Comparison of ENCODE assay signal across 8 cellular contexts in the genomic region with DNA sequence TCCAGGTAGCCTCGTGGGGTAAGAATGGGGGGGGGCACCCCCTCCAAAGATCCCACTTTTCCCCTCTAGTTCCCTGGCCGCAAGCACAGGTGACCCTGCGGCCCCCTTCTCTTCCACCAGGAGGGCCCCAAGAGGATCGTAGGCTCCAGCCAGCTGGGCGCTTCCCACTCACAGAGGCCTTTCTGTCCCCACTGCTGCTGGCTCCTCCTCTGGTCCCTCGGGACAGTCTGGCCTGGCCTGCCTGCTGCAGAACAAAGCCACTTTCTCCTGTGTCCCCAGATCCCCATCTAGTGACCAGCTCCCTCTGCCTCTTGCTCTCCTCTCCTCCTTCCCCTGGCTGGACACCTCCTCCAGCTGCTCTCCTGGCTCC. TPM values are rescaled to one million over a fixed set of nuclear protein-coding genes. Genes with fewer than 3 reads are reported as not detected.
DNase-seq lines count a peak whose midpoint lies in the region; ATAC-seq and TF ChIP-seq lines count a peak whose summit lies in the region.

No MANE protein-coding gene starts in this region.

- no peak overlapping the region for H2AFZ ChIP-seq in fibroblast of lung (ENCODE audit: low read length)

- TF ChIP-seq CTCF in fibroblast of lung (conservative IDR thresholded peaks at IDR 0.05 in 1 of 2, IDR thresholded peaks at IDR 0.05 in 1 of 2; ENCODE audit: low read depth in 1 of 2, low read length in 2 of 2) (peak in 1 of 2 donors; percentile 6), neutrophil (IDR thresholded peaks at IDR 0.05) (no peak)

- H4K20me1 ChIP-seq in fibroblast of lung (ENCODE audit: control insufficient read depth, extremely low read depth, insufficient read depth, low read length): no peaks in the 10 kb centered on the region

- H3K9me3 ChIP-seq in ES-I3 (ENCODE audit: control insufficient read depth, insufficient read depth, low read length): no peaks in the 10 kb centered on the region
- H3K9me3 ChIP-seq in fibroblast of lung (ENCODE audit: control insufficient read depth, insufficient read depth, low read depth, low read length): no peaks in the 10 kb centered on the region
- no peaks in the 10 kb centered on the region for H3K9me3 ChIP-seq in neutrophil

- H3K27ac ChIP-seq in fibroblast of lung (ENCODE audit: insufficient read depth, low read length): no peak overlapping the region
- H3K27ac ChIP-seq in neutrophil: peak overlapping the region; percentile 51

- H3K4me3 ChIP-seq in fibroblast of lung (replicated peaks in 1 of 4; ENCODE audit: control extremely low read depth in 1 of 4, insufficient read depth in 1 of 4, low read depth in 3 of 4, low read length in 4 of 4) (peak overlapping the region in 3 of 4 experiments; percentile 38 to 49 (median 44)), neutrophil (ENCODE audit: low read depth in 1 of 2, low read length in 1 of 2) (peak overlapping the region; percentile 55 to 58)

- H3K9ac ChIP-seq in ES-I3 (ENCODE audit: low read depth, low read length) (peak overlapping the region; percentile 76), fibroblast of lung (ENCODE audit: insufficient read depth, low read length) (no peak overlapping the region)

- DNase-seq in SK-N-DZ (ENCODE audit: low spot score) (peak; percentile 92), fibroblast of lung (ENCODE audit: low read depth in 2 of 2) (no peak), NCI-H2029 treated with DMSO at 0.1 percent for 48 hours (lab: John Stamatoyannopoulos, UW) (no peak)
- no peak for DNase-seq in activated CD4-positive, CD25-positive, alpha-beta regulatory T cell (lab: John Stamatoyannopoulos, UW)

- H3K27me3 ChIP-seq in fibroblast of lung (ENCODE audit: control insufficient read depth, insufficient read depth, low read length): no peaks in the 10 kb centered on the region
- peaks cover 47% of the 10 kb centered on the region for H3K27me3 ChIP-seq in neutrophil

- ATAC-seq in HG02943 (IDR thresholded peaks at IDR 0.05; ENCODE audit: low read depth, unreplicated experiment): peak; percentile 4
- ATAC-seq in GM18867 (IDR thresholded peaks at IDR 0.05; ENCODE audit: unreplicated experiment): no peak

- H3K79me2 ChIP-seq in fibroblast of lung (ENCODE audit: control insufficient read depth, insufficient read depth, low read length): no peaks in the 10 kb centered on the region

- H3K4me2 ChIP-seq in fibroblast of lung (ENCODE audit: extremely low read depth, insufficient read depth, low read length): peak overlapping the region; percentile 82

- no peaks in the 10 kb centered on the region for H3K36me3 ChIP-seq in ES-I3 (ENCODE audit: insufficient read depth, low read length)
- H3K36me3 ChIP-seq in fibroblast of lung (ENCODE audit: control insufficient read depth, insufficient read depth, low read length): no peaks in the 10 kb centered on the region
- H3K36me3 ChIP-seq in neutrophil: no peaks in the 10 kb centered on the region

- H3K4me1 ChIP-seq in ES-I3 (ENCODE audit: insufficient read depth, low read length): peaks cover 13% of the 10 kb centered on the region
- peaks cover 10% of the 10 kb centered on the region for H3K4me1 ChIP-seq in fibroblast of lung (ENCODE audit: control insufficient read depth, extremely low read depth, insufficient read depth, low read length)
- peaks cover 60 to 71% of the 10 kb centered on the region in 2 experiments for H3K4me1 ChIP-seq in neutrophil (ENCODE audit: control insufficient read depth in 1 of 2, insufficient read depth in 1 of 2, low read depth in 1 of 2, low read length in 1 of 2)

RNA-seq across cellular contexts. Expression of a gene that starts 0.5 kb away (rescaled TPM):
- 58.9 and 76.5 TPM in 2 replicates for polyA plus RNA-seq in SK-N-DZ (2014; cell fraction: cytosol; rRNA removed)
- 89.1 and 125 TPM in 2 replicates for polyA plus RNA-seq in SK-N-DZ (2014; cell fraction: nucleus; rRNA removed)
- 0.26 and 2.8 TPM in 2 replicates for total RNA-seq in fibroblast of lung
- 0.85 and 2.7 TPM in 2 replicates for polyA plus RNA-seq in fibroblast of lung
- 1.6 and 6.4 TPM in 2 replicates for polyA plus RNA-seq in fibroblast of lung (2012)
- polyA minus RNA-seq in fibroblast of lung (ENCODE audit: low replicate concordance): 1.0 and 2.9 TPM in 2 replicates

RNA-seq across cellular contexts. Expression of a gene that starts 6.4 kb away (rescaled TPM):
- polyA plus RNA-seq in SK-N-DZ (2014; cell fraction: cytosol; rRNA removed): 9.9 and 14.0 TPM in 2 replicates
- 46.3 and 50.0 TPM in 2 replicates for polyA plus RNA-seq in SK-N-DZ (2014; cell fraction: nucleus; rRNA removed)
- 15.7 and 21.1 TPM in 2 replicates for total RNA-seq in fibroblast of lung
- 16.4 and 17.9 TPM in 2 replicates for polyA plus RNA-seq in fibroblast of lung
- polyA plus RNA-seq in fibroblast of lung (2012): 17.5 and 22.4 TPM in 2 replicates
- polyA minus RNA-seq in fibroblast of lung (ENCODE audit: low replicate concordance): 23.5 and 28.3 TPM in 2 replicates

RNA-seq across cellular contexts. Expression of a gene that starts 15.9 kb away (rescaled TPM):
- polyA plus RNA-seq in SK-N-DZ (2014; cell fraction: cytosol; rRNA removed): 38.6 and 45.9 TPM in 2 replicates
- 78.8 and 112 TPM in 2 replicates for polyA plus RNA-seq in SK-N-DZ (2014; cell fraction: nucleus; rRNA removed)
- total RNA-seq in fibroblast of lung: 63.2 and 96.6 TPM in 2 replicates
- polyA plus RNA-seq in fibroblast of lung: 43.0 and 45.5 TPM in 2 replicates
- polyA plus RNA-seq in fibroblast of lung (2012): 56.4 and 57.7 TPM in 2 replicates
- 52.3 and 62.5 TPM in 2 replicates for polyA minus RNA-seq in fibroblast of lung (ENCODE audit: low replicate concordance)

RNA-seq across cellular contexts. Expression of a gene that starts 17.0 kb away (rescaled TPM):
- not detected in 2 replicates for polyA plus RNA-seq in SK-N-DZ (2014; cell fraction: cytosol; rRNA removed)
- polyA plus RNA-seq in SK-N-DZ (2014; cell fraction: nucleus; rRNA removed): 1.2 TPM in 1 of 2 replicates, not detected in the other
- total RNA-seq in fibroblast of lung: under 0.01 TPM in 2 replicates
- polyA plus RNA-seq in fibroblast of lung: not detected in 2 replicates
- polyA plus RNA-seq in fibroblast of lung (2012): 0.12 TPM in 1 of 2 replicates, not detected in the other
- polyA minus RNA-seq in fibroblast of lung (ENCODE audit: low replicate concordance): not detected in 2 replicates

RNA-seq across cellular contexts. Expression of a gene that starts 24.9 kb away (rescaled TPM):
- 34.3 and 47.9 TPM in 2 replicates for polyA plus RNA-seq in SK-N-DZ (2014; cell fraction: cytosol; rRNA removed)
- 420 and 583 TPM in 2 replicates for polyA plus RNA-seq in SK-N-DZ (2014; cell fraction: nucleus; rRNA removed)
- total RNA-seq in fibroblast of lung: 10.5 and 15.7 TPM in 2 replicates
- polyA plus RNA-seq in fibroblast of lung: 9.0 and 12.1 TPM in 2 replicates
- polyA plus RNA-seq in fibroblast of lung (2012): 31.5 and 54.9 TPM in 2 replicates
- polyA minus RNA-seq in fibroblast of lung (ENCODE audit: low replicate concordance): 8.6 and 9.9 TPM in 2 replicates
